ENCODE assay signal across 1 cellular context in genomic region chr17:7436556-7437368, GRCh38.
TF ChIP-seq lines count a peak whose summit lies in the region.

No MANE protein-coding gene starts in this region.

TF ChIP-seq in IMR-90, 13 proteins besides CTCF, POLR2A, EP300 and RAD21:
- TF ChIP-seq CHD1 (IDR thresholded peaks at IDR 0.05; ENCODE audit: low read depth, low read length) (no peak), MAFK (IDR thresholded peaks at IDR 0.05; ENCODE audit: low read depth, low read length) (no peak), MAZ (IDR thresholded peaks at IDR 0.05; ENCODE audit: borderline replicate concordance, low read depth, low read length) (peak; percentile 49; the same call in 1 of the 2 replicates), CEBPB (IDR thresholded peaks at IDR 0.05; ENCODE audit: low read depth, low read length) (no peak), MXI1 (IDR thresholded peaks at IDR 0.05; ENCODE audit: borderline replicate concordance, low read depth, low read length) (peak; percentile 80), BHLHE40 (IDR thresholded peaks at IDR 0.05; ENCODE audit: low read depth, low read length) (peak; percentile 61), SMC3 (IDR thresholded peaks at IDR 0.05; ENCODE audit: low read depth, low read length) (peak; percentile 73), USF2 (IDR thresholded peaks at IDR 0.05; ENCODE audit: low read depth, low read length) (peak; percentile 10; the same call in 1 of the 2 replicates)
